22 cellular contexts compared by ENCODE assay signal in genomic region chr12:85441025-85441424, GRCh38.
A peak's percentile ranks its signal among the peaks of the same experiment; 100 is the strongest.
DNase-seq lines count a peak whose midpoint lies in the region; ATAC-seq, FAIRE-seq and TF ChIP-seq lines count a peak whose summit lies in the region.
"Had no signal": no experiment of that assay in that cellular context is flagged by ENCODE, and none has a peak within 500 bp of the region (broad histone marks: within the 10 kb centered on the region; RNA-seq: fewer than 3 reads in every experiment).

No MANE protein-coding gene starts in this region.

- WGBS in transverse colon (ENCODE audit: low coverage in 1 of 2), 2 donors, result 36 to 37% methylated on average over 3 of the region's 3 CpGs

- TF ChIP-seq CTCF in colonic mucosa (IDR thresholded peaks at IDR 0.05), result no peak
- no peak for TF ChIP-seq CTCF in transverse colon (IDR thresholded peaks at IDR 0.05)

- in situ Hi-C loops in transverse colon (cut with MboI; ENCODE audit: low pct_ligation_motif_present in 1 of 4, low pct_unique_long_range_greater_than_20kb in 1 of 4, low sequenced_read_pairs in 3 of 4), result loop anchor here in 1 of 4 donors (25.0 kb wide), 1 partner anchor 354 kb away; no protein-coding TSS in a partner anchor
- in situ Hi-C loops in KBM-7 (cut with MboI; ENCODE audit: low pct_unique_long_range_greater_than_20kb, low sequenced_read_pairs), result no loop called here

- no peak for TF ChIP-seq EP300 in transverse colon (IDR thresholded peaks at IDR 0.05; ENCODE audit: low read depth)

- H3K27me3 ChIP-seq in colonic mucosa (no peaks in the 10 kb centered on the region), transverse colon (no peaks in the 10 kb centered on the region)
- H3K27me3 ChIP-seq: BLaER1 treated with 17β-estradiol and CSF1 and Interleukin-3, amounts not matched to agents 10 nM and 100 nM had no signal

- FAIRE-seq in GM19239 (lab: Jason Lieb, UNC), result no peak
- FAIRE-seq: A204.1, D721Med, GM12878, H54 had no signal

- no peaks in the 10 kb centered on the region for H3K4me1 ChIP-seq in colonic mucosa
- H3K4me1 ChIP-seq in transverse colon, result peaks cover 0 to 39% (median 14%) of the 10 kb centered on the region in 4 donors
- H3K4me1 ChIP-seq: BE2C; BLaER1 treated with 17β-estradiol and CSF1 and Interleukin-3, amounts not matched to agents 10 nM and 100 nM; HAP-1 had no signal

- H3K4me3 ChIP-seq in colonic mucosa (no peak overlapping the region), transverse colon (no peak overlapping the region)
- H3K4me3 ChIP-seq: BLaER1 treated with 17β-estradiol and CSF1 and Interleukin-3, amounts not matched to agents 10 nM and 100 nM; GM12878; HAP-1 had no signal

- DNase-seq in colonic mucosa (peak; percentile 42), left colon (peak in 1 of 2 donors; percentile 34), transverse colon (no peak), GM19239 (ENCODE audit: insufficient read length, low spot score) (no peak), KBM-7 (no peak)
- DNase-seq: AML-193; BE2C; CD4-positive, alpha-beta T cell; CD8-positive, alpha-beta memory T cell; DMS 273 treated with DMSO at 0.1 percent for 48 hours; DMS79; EL; GDM1; GOT3; HFFc6 had no signal

- H3K36me3 ChIP-seq in colonic mucosa, result no peaks in the 10 kb centered on the region
- H3K36me3 ChIP-seq in transverse colon, result no peaks in the 10 kb centered on the region
- H3K36me3 ChIP-seq: BE2C; BLaER1 treated with 17β-estradiol and CSF1 and Interleukin-3, amounts not matched to agents 10 nM and 100 nM; HAP-1 had no signal

- no peak overlapping the region for H3K9ac ChIP-seq in colonic mucosa (ENCODE audit: low read depth in 2 of 2, low read length in 2 of 2)
- H3K9ac ChIP-seq: BLaER1 treated with 17β-estradiol and CSF1 and Interleukin-3, amounts not matched to agents 10 nM and 100 nM had no signal

- H3K9me3 ChIP-seq in colonic mucosa (no peaks in the 10 kb centered on the region), transverse colon (no peaks in the 10 kb centered on the region)
- H3K9me3 ChIP-seq: BE2C, HAP-1 had no signal

- H3K27ac ChIP-seq in colonic mucosa (peak overlapping the region; percentile 46), transverse colon (peak overlapping the region; percentile 6 to 42 (median 22))
- H3K27ac ChIP-seq: BLaER1 treated with 17β-estradiol and CSF1 and Interleukin-3, amounts not matched to agents 10 nM and 100 nM had no signal

- ATAC-seq in left colon, result peak; percentile 75
- no peak for ATAC-seq in GM19328 (IDR thresholded peaks at IDR 0.05; ENCODE audit: unreplicated experiment)
- ATAC-seq: GM12878 had no signal

- no peak for TF ChIP-seq POLR2A in transverse colon (IDR thresholded peaks at IDR 0.05)

- intact Hi-C loops in colonic mucosa (cut with DNase I), result loop anchor here (10.0 kb wide), 1 partner anchor 366 kb away; no protein-coding TSS in a partner anchor
- intact Hi-C loops in left colon (cut with DNase I, micrococcal nuclease), result no loop called here
- intact Hi-C loops in transverse colon (cut with DNase I; ENCODE audit: low total_unique reads), result no loop called here
